Comparison of ENCODE assay signal across 20 cellular contexts in the genomic region with DNA sequence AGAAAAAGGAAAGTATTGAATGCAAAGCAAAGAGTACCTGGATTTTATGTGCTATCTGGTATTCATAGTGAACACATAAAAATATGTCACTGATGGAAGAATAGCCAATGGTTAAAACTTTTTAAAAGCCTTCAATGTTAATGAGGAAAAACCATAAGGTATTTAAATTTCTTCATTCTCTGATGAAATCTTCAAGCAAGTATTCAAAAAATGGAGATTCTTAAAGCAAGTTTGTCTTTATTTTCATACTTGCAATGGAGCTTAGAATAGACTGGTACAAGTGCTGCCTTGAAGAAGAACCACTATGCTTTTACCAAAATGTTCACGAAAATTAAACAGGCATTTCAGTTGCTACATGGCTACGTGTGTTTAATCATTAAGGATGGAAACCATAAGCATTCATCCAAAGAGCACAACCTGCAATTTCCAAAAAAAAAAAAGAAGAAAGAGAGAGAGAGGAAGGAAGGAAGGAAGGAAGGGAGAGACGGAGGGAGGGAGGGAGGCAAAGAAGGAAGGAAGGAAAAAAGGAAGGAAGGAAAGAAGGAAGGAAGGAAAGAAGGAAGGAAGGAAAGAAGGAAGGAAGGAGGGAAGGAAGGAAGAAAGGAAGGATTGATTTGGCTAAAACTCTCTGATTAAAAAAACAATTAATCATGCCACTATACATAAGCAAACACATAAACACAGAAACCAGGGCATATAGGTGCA. TPM values are rescaled to one million over a fixed set of nuclear protein-coding genes. Genes with fewer than 3 reads are reported as not detected.
A peak's percentile ranks its signal among the peaks of the same experiment; 100 is the strongest.
DNase-seq lines count a peak whose midpoint lies in the region; ATAC-seq and TF ChIP-seq lines count a peak whose summit lies in the region.
"Had no signal": no experiment of that assay in that cellular context is flagged by ENCODE, and none has a peak within 500 bp of the region (broad histone marks: within the 10 kb centered on the region; RNA-seq: fewer than 3 reads in every experiment).

No MANE protein-coding gene starts in this region.

- H3K4me2 ChIP-seq in PC-3 (ENCODE audit: low read length) = peak overlapping the region; percentile 60
- H3K4me2 ChIP-seq in skeletal muscle satellite cell (ENCODE audit: low read length) = peak overlapping the region; percentile 81
- no peak overlapping the region for H3K4me2 ChIP-seq in neuronal stem cell (ENCODE audit: insufficient read depth, low read length, poor library complexity, severe bottlenecking)

- CTCF ChIA-PET in HEK293 (lab: Yijun Ruan, JAX) (interaction anchor here (0.7 kb wide), 1 partner anchor 422 kb away, joined by 3 read pairs; no protein-coding TSS in a partner anchor), PC-3 (lab: Charles Lee) (no interaction called here)

- H2AFZ ChIP-seq in PC-3 (ENCODE audit: low read length) (no peak overlapping the region), neuronal stem cell (ENCODE audit: low read length) (no peak overlapping the region)

- no peak overlapping the region for H3K23ac ChIP-seq in neuronal stem cell (ENCODE audit: low read depth, low read length, poor library complexity)

- no peak overlapping the region for H3K18ac ChIP-seq in neuronal stem cell (ENCODE audit: low read length)

- no TSS peak for BruUV-seq in PC-3 (replicated peaks; lab: Mats Ljungman, UMichigan)

- H2BK12ac ChIP-seq in neuronal stem cell (ENCODE audit: low read length) = no peak overlapping the region

- no peaks in the 10 kb centered on the region for H4K20me1 ChIP-seq in PC-3 (ENCODE audit: low read length)

- no peak overlapping the region for H2BK120ac ChIP-seq in neuronal stem cell (ENCODE audit: low read depth, low read length)

- no peak for ATAC-seq in PC-3

- H2BK15ac ChIP-seq in neuronal stem cell (ENCODE audit: low read length) = no peak overlapping the region

- H4K91ac ChIP-seq in neuronal stem cell (ENCODE audit: low read depth, low read length, poor library complexity) = no peak overlapping the region

- no peak for DNase-seq in PC-3
- DNase-seq in epithelial cell of prostate (ENCODE audit: low read depth, low spot score) = no peak
- no peak for DNase-seq in NCI-H524 treated with DMSO at 0.1 percent for 48 hours (lab: John Stamatoyannopoulos, UW)
- no peak for DNase-seq in neuronal stem cell (ENCODE audit: low spot score)
- no peak for DNase-seq in NCI-H345 treated with DMSO at 0.1 percent for 48 hours (lab: John Stamatoyannopoulos, UW; ENCODE audit: unreplicated experiment)
- DNase-seq: AML-193, DMS79, Kasumi-1, MM.1S, NCI-H1092 treated with DMSO at 0.1 percent for 48 hours, NCI-H1694, NCI-H2081 treated with DMSO at 0.1 percent for 48 hours, NCI-H510A treated with DMSO at 0.1 percent for 48 hours, Peyer's patch, Right ventricle myocardium superior, T-helper 1 cell had no signal

- no peak overlapping the region for H3K4me3 ChIP-seq in HEK293 (ENCODE audit: low read depth, low read length)
- peak overlapping the region; percentile 32; the same call in 1 of the 2 replicates for H3K4me3 ChIP-seq in PC-3 (ENCODE audit: low read length)
- no peak overlapping the region for H3K4me3 ChIP-seq in skeletal muscle satellite cell (ENCODE audit: low read length)
- no peak overlapping the region for H3K4me3 ChIP-seq in neuronal stem cell (ENCODE audit: low read length in 2 of 2)
- H3K4me3 ChIP-seq: Peyer's patch had no signal

- no peak overlapping the region for H3K14ac ChIP-seq in neuronal stem cell (ENCODE audit: low read length)

- H3K9me2 ChIP-seq in PC-3 (replicated peaks; ENCODE audit: low read length) = no peaks in the 10 kb centered on the region

- no peak overlapping the region for H4K8ac ChIP-seq in neuronal stem cell (ENCODE audit: low read depth, low read length)

- no peak overlapping the region for H3K4ac ChIP-seq in neuronal stem cell (ENCODE audit: low read length)

- H3K36me3 ChIP-seq in HEK293 (ENCODE audit: control insufficient read depth in 2 of 2, insufficient read depth in 1 of 2, low read length in 2 of 2) = no peaks in the 10 kb centered on the region
- H3K36me3 ChIP-seq in PC-3 (ENCODE audit: low read depth, low read length) = no peaks in the 10 kb centered on the region
- no peaks in the 10 kb centered on the region for H3K36me3 ChIP-seq in skeletal muscle satellite cell (ENCODE audit: insufficient read depth, low read length)
- peaks cover 0 to 17% of the 10 kb centered on the region in 2 donors for H3K36me3 ChIP-seq in neuronal stem cell (replicated peaks in 1 of 2; ENCODE audit: control insufficient read depth in 2 of 2, insufficient read depth in 2 of 2, low read length in 2 of 2)
- H3K36me3 ChIP-seq: Peyer's patch had no signal

- no peak overlapping the region for H2BK5ac ChIP-seq in neuronal stem cell (ENCODE audit: low read length)

- intact Hi-C loops in PC-3 (cut with micrococcal nuclease) = no loop called here

- no peaks in the 10 kb centered on the region for H3K79me1 ChIP-seq in neuronal stem cell (ENCODE audit: low read depth, low read length)

- H2AK5ac ChIP-seq in neuronal stem cell (ENCODE audit: low read depth, low read length) = no peak overlapping the region

- H3K27me3 ChIP-seq in PC-3 (ENCODE audit: low read length) (no peaks in the 10 kb centered on the region), skeletal muscle satellite cell (ENCODE audit: control insufficient read depth, insufficient read depth, low read length) (no peaks in the 10 kb centered on the region), neuronal stem cell (ENCODE audit: control insufficient read depth in 3 of 3, insufficient read depth in 3 of 3, low read depth in 1 of 3, low read length in 3 of 3) (no peaks in the 10 kb centered on the region)
- H3K27me3 ChIP-seq: Peyer's patch had no signal

- peaks cover 70% of the 10 kb centered on the region for H3K79me2 ChIP-seq in PC-3 (ENCODE audit: low read length)

- no peaks in the 10 kb centered on the region for H3K9me3 ChIP-seq in HEK293 (ENCODE audit: control insufficient read depth, insufficient read depth, low read depth, low read length)
- H3K9me3 ChIP-seq in PC-3 (ENCODE audit: low read length) = no peaks in the 10 kb centered on the region
- no peaks in the 10 kb centered on the region for H3K9me3 ChIP-seq in skeletal muscle satellite cell (replicated peaks; ENCODE audit: low read length)
- H3K9me3 ChIP-seq in neuronal stem cell (replicated peaks in 1 of 2; ENCODE audit: control insufficient read depth in 2 of 2, insufficient read depth in 1 of 2, low read depth in 1 of 2, low read length in 2 of 2) = peaks cover 0 to 19% of the 10 kb centered on the region in 2 donors
- H3K9me3 ChIP-seq: Peyer's patch had no signal

- H3K4me1 ChIP-seq in HEK293 (ENCODE audit: control insufficient read depth, insufficient read depth, low read length) = peaks cover 10% of the 10 kb centered on the region
- peaks cover 39% of the 10 kb centered on the region for H3K4me1 ChIP-seq in PC-3 (ENCODE audit: insufficient read depth, low read length)
- peaks cover 50% of the 10 kb centered on the region for H3K4me1 ChIP-seq in skeletal muscle satellite cell (ENCODE audit: control insufficient read depth, insufficient read depth, low read length)
- H3K4me1 ChIP-seq in neuronal stem cell (ENCODE audit: control insufficient read depth in 2 of 2, insufficient read depth in 1 of 2, low read depth in 1 of 2, low read length in 2 of 2) = no peaks in the 10 kb centered on the region
- H3K4me1 ChIP-seq: Peyer's patch had no signal

- POLR2A ChIA-PET in HEK293 (lab: Yijun Ruan, JAX) = no interaction called here
- POLR2A ChIA-PET in PC-3 (lab: Charles Lee; ENCODE audit: unreplicated experiment) = no interaction called here

- WGBS in neuronal stem cell (ENCODE audit: extremely low coverage in 2 of 2, insufficient read length in 2 of 2, insufficient replicate concordance in 1 of 2), 2 donors = no CpG with 5 or more reads among the region's 3 CpGs

- H3F3A ChIP-seq in PC-3 (ENCODE audit: low read length, unreplicated experiment) = no peaks in the 10 kb centered on the region

- H3K27ac ChIP-seq in HEK293 (ENCODE audit: extremely low read depth, low read depth, low read length) (no peak overlapping the region), PC-3 (ENCODE audit: low read length) (peak overlapping the region; percentile 2; the same call in 1 of the 2 replicates), epithelial cell of prostate (peak overlapping the region; percentile 35), neuronal stem cell (replicated peaks; ENCODE audit: low read length) (no peak overlapping the region)
- H3K27ac ChIP-seq: C4-2B, HL-60, Peyer's patch had no signal

- no peak for TF ChIP-seq CTCF in HEK293 (tag by site-specific recombination; IDR thresholded peaks at IDR 0.05)
- TF ChIP-seq CTCF in PC-3 (conservative IDR thresholded peaks at IDR 0.05; ENCODE audit: low read depth, low read length) = no peak

- H3K9ac ChIP-seq in PC-3 (ENCODE audit: low read length) (no peak overlapping the region), skeletal muscle satellite cell (ENCODE audit: low read depth, low read length) (peak overlapping the region; percentile 71), neuronal stem cell (ENCODE audit: low read depth, low read length, poor library complexity) (no peak overlapping the region)

TF ChIP-seq in HEK293, 187 proteins besides CTCF, POLR2A, EP300 and RAD21:
- 0 out of 2 replicates have a peak, but pooled peaks have one; percentile 10 for TF ChIP-seq BCL6B (tag by site-specific recombination; IDR thresholded peaks at IDR 0.05)
- TF ChIP-seq ZNF510 (tag by site-specific recombination; IDR thresholded peaks at IDR 0.05; ENCODE audit: insufficient replicate concordance) = no peak
- TF ChIP-seq ZNF366 (tag by site-specific recombination; conservative IDR thresholded peaks at IDR 0.05) = peak; percentile 97
- TF ChIP-seq ZNF558 (tag by site-specific recombination; IDR thresholded peaks at IDR 0.05) = no peak

RNA-seq across cellular contexts. Expression of gene HS3ST3A1, which starts 17.6 kb away (rescaled TPM):
- total RNA-seq in PC-3 (2014; rRNA removed) = 47.6 and 65.4 TPM in 2 replicates
- 26.9 and 39.3 TPM in 2 replicates for total RNA-seq in skeletal muscle satellite cell (2012; rRNA removed)
- 12.8 TPM for polyA plus RNA-seq in neuronal stem cell (2013, experiment 1 of 2)
- 13.0 TPM for polyA plus RNA-seq in neuronal stem cell (2013, experiment 2 of 2)

Comparison
In these comparisons a context has a peak if more than half of its experiments do, and no peak if none do; other contexts are left out.
1. H3K27ac ChIP-seq: peak in PC-3 (single experiment) and epithelial cell of prostate (single experiment); none in HEK293 (single experiment) and neuronal stem cell (single experiment).